ENCODE assay signal across 18 cellular contexts in genomic region chr17:22703204-22703603, GRCh38.
DNase-seq lines count a peak whose midpoint lies in the region; ATAC-seq, FAIRE-seq and TF ChIP-seq lines count a peak whose summit lies in the region.
"Had no signal": no experiment of that assay in that cellular context is flagged by ENCODE, and none has a peak within 500 bp of the region (broad histone marks: within the 10 kb centered on the region; RNA-seq: fewer than 3 reads in every experiment).

No MANE protein-coding gene starts in this region.

- no peak overlapping the region for H3K27ac ChIP-seq in K562 (ENCODE audit: extremely low read depth, low read depth, low read length)
- H3K27ac ChIP-seq in spleen: no peak overlapping the region
- H3K27ac ChIP-seq: left lung, Peyer's patch had no signal

- intact Hi-C loops in K562 (cut with micrococcal nuclease) (no loop called here), spleen (cut with DNase I; ENCODE audit: low total_unique reads) (no loop called here)

- H3K9me3 ChIP-seq in ES-I3 (ENCODE audit: control insufficient read depth, insufficient read depth, low read length): no peaks in the 10 kb centered on the region
- no peaks in the 10 kb centered on the region for H3K9me3 ChIP-seq in K562 (replicated peaks; ENCODE audit: control insufficient read depth, insufficient read depth, low read depth, low read length)
- peaks cover 0 to 40% (median 34%) of the 10 kb centered on the region in 8 donors for H3K9me3 ChIP-seq in spleen
- H3K9me3 ChIP-seq: Peyer's patch had no signal

- H3K79me2 ChIP-seq in K562 (ENCODE audit: control insufficient read depth, insufficient read depth, low read length): no peaks in the 10 kb centered on the region

- no peak for FAIRE-seq in K562 (lab: Jason Lieb, UNC)
- FAIRE-seq: colon had no signal

- CTCF ChIA-PET in K562 (lab: Yijun Ruan, JAX; ENCODE audit: low intra/inter-chr PET ratio): no interaction called here

- WGBS in K562 (ENCODE audit: insufficient coverage, low coverage, missing lambda C conversion rate): 6% methylated on average over 12 of the region's 14 CpGs
- 63 to 73% (median 65%) methylated on average over 13 to 14 of the region's 14 CpGs for WGBS in spleen, 5 donors

- no peak for TF ChIP-seq RAD21 in K562 (CRISPR knock-in tag; conservative IDR thresholded peaks at IDR 0.05 in 1 of 2, IDR thresholded peaks at IDR 0.05 in 1 of 2)

- POLR2A ChIA-PET in K562 (lab: Yijun Ruan, JAX): interaction anchor here (0.6 kb wide), 1 partner anchor 211 kb away, joined by 5 read pairs; no protein-coding TSS in a partner anchor

- H4K20me1 ChIP-seq in K562 (replicated peaks; ENCODE audit: control insufficient read depth, insufficient read depth, low read length): no peaks in the 10 kb centered on the region

- DNase-seq in AG09309 (ENCODE audit: low read depth) (no peak), NB4 (ENCODE audit: low read depth) (peak; percentile 48), K562 (ENCODE audit: extremely low read depth in 1 of 4, low spot score in 3 of 4) (peak; percentile 25 to 56 (median 49)), CD1c-positive myeloid dendritic cell (ENCODE audit: extremely low spot score) (no peak), spleen (no peak)
- DNase-seq: activated CD4-positive, CD25-positive, alpha-beta regulatory T cell treated with anti-CD3 and anti-CD28 coated beads, Interleukin-2, amount 50 U/mL, for 72 hours; CD8-positive, alpha-beta T cell; EL; left lung; midbrain; NCI-H187 treated with DMSO at 0.1 percent for 48 hours; Peyer's patch; substantia nigra had no signal

- H3K36me3 ChIP-seq in ES-I3 (ENCODE audit: insufficient read depth, low read length) (no peaks in the 10 kb centered on the region), K562 (ENCODE audit: control insufficient read depth, insufficient read depth, low read length) (no peaks in the 10 kb centered on the region), spleen (no peaks in the 10 kb centered on the region)
- H3K36me3 ChIP-seq: left lung, Peyer's patch had no signal

- no peak overlapping the region for H2AFZ ChIP-seq in K562 (ENCODE audit: low read depth, low read length)
- H2AFZ ChIP-seq: GM23338 had no signal

- no TSS peak for BruUV-seq in K562 (replicated peaks; lab: Mats Ljungman, UMichigan)

- in situ Hi-C loops in K562 (cut with MboI): no loop called here

- TF ChIP-seq EP300 in K562 (IDR thresholded peaks at IDR 0.05; ENCODE audit: low read length): no peak

- H3K9ac ChIP-seq in ES-I3 (ENCODE audit: low read depth, low read length) (peak overlapping the region; percentile 50; the same call in 1 of the 2 replicates), K562 (ENCODE audit: insufficient read depth in 1 of 2, low read depth in 2 of 2, low read length in 2 of 2) (no peak overlapping the region)

- TF ChIP-seq POLR2A in NB4 (IDR thresholded peaks at IDR 0.05; ENCODE audit: extremely low read depth, insufficient read length) (no peak), K562 (conservative IDR thresholded peaks at IDR 0.05) (no peak), spleen (IDR thresholded peaks at IDR 0.05) (no peak)

- H3K4me3 ChIP-seq in AG09309 (ENCODE audit: control insufficient read depth, low read depth, low read length): no peak overlapping the region
- H3K4me3 ChIP-seq in NB4 (ENCODE audit: low read depth, low read length): no peak overlapping the region
- H3K4me3 ChIP-seq in K562: no peak overlapping the region
- H3K4me3 ChIP-seq in spleen: no peak overlapping the region
- H3K4me3 ChIP-seq: GM23338, left lung, Peyer's patch had no signal

- H3K4me1 ChIP-seq in ES-I3 (ENCODE audit: insufficient read depth, low read length): no peaks in the 10 kb centered on the region
- peaks cover 0 to 5% of the 10 kb centered on the region in 2 experiments; a peak in 2 of 5 replicates for H3K4me1 ChIP-seq in K562 (replicated peaks in 1 of 2; ENCODE audit: control insufficient read depth in 2 of 2, insufficient read depth in 2 of 2, low read length in 2 of 2)
- H3K4me1 ChIP-seq in spleen: no peaks in the 10 kb centered on the region
- H3K4me1 ChIP-seq: left lung, Peyer's patch had no signal

- TF ChIP-seq CTCF in AG09309 (IDR thresholded peaks at IDR 0.05; ENCODE audit: control insufficient read depth, insufficient read depth, low read depth, low read length, missing control alignments) (peak; percentile 20), NB4 (IDR thresholded peaks at IDR 0.05; ENCODE audit: low read depth, low read length) (peak; percentile 82), K562 (IDR thresholded peaks at IDR 0.05 in 2 of 3, conservative IDR thresholded peaks at IDR 0.05 in 1 of 3; ENCODE audit: insufficient read depth in 2 of 3, low read depth in 1 of 3, low read length in 3 of 3) (peak; percentile 25 to 47 (median 29); a peak in 3 of 6 replicates), spleen (IDR thresholded peaks at IDR 0.05 in 8 of 11, conservative IDR thresholded peaks at IDR 0.05 in 3 of 11) (no peak)

- no peaks in the 10 kb centered on the region for H3K9me1 ChIP-seq in K562 (ENCODE audit: control insufficient read depth, insufficient read depth, low read length)

- ATAC-seq in K562 (peak; percentile 95), HG03175 (IDR thresholded peaks at IDR 0.05; ENCODE audit: unreplicated experiment) (no peak), HG03039 (IDR thresholded peaks at IDR 0.05; ENCODE audit: unreplicated experiment) (no peak)
- ATAC-seq: CD8-positive, alpha-beta T cell; GM23338; left lung had no signal

- no peaks in the 10 kb centered on the region for H3K27me3 ChIP-seq in K562 (ENCODE audit: control insufficient read depth in 2 of 2, insufficient read depth in 2 of 2, low read length in 2 of 2)
- no peaks in the 10 kb centered on the region for H3K27me3 ChIP-seq in spleen (replicated peaks in 1 of 7)
- H3K27me3 ChIP-seq: left lung, Peyer's patch had no signal

- no peak overlapping the region for H3K4me2 ChIP-seq in K562 (ENCODE audit: insufficient read depth, low read length)
- H3K4me2 ChIP-seq: GM23338 had no signal

TF ChIP-seq in K562, 482 proteins besides CTCF, POLR2A, EP300 and RAD21:
- TF ChIP-seq ZNF41 (CRISPR knock-in tag; conservative IDR thresholded peaks at IDR 0.05): no peak
- TF ChIP-seq VEZF1 (CRISPR knock-in tag; IDR thresholded peaks at IDR 0.05): 0 out of 2 replicates have a peak, but pooled peaks have one; percentile 11

Comparison
In these comparisons a context has a peak if more than half of its experiments do, and no peak if none do; other contexts are left out.
1. DNase-seq: peak in NB4 (single experiment) and K562 (4 of 4); none in AG09309 (single experiment), CD1c-positive myeloid dendritic cell (single experiment) and spleen (single experiment).
2. CTCF ChIP-seq: peak in AG09309 (single experiment), NB4 (single experiment) and K562 (3 of 3); none in spleen (0 of 11).